ENCODE assay signal across 7 cellular contexts in genomic region chr21:45589686-45590245, GRCh38. TPM values are rescaled to one million over a fixed set of nuclear protein-coding genes. Genes with fewer than 3 reads are reported as not detected.
DNase-seq lines count a peak whose midpoint lies in the region; FAIRE-seq and TF ChIP-seq lines count a peak whose summit lies in the region.

No MANE protein-coding gene starts in this region.

- no peaks in the 10 kb centered on the region for H4K20me1 ChIP-seq in H9 (ENCODE audit: control insufficient read depth, insufficient read depth, insufficient read length)
- no peaks in the 10 kb centered on the region for H4K20me1 ChIP-seq in mammary epithelial cell (ENCODE audit: insufficient read depth, low read length)
- H4K20me1 ChIP-seq in keratinocyte (ENCODE audit: control insufficient read depth, extremely low read depth, insufficient read depth, low read length), result no peaks in the 10 kb centered on the region

- H4K8ac ChIP-seq in H9 (replicated peaks; ENCODE audit: insufficient read length, low read depth, low read length), result no peak overlapping the region

- H3K79me2 ChIP-seq in H9 (ENCODE audit: insufficient read depth, low read length) (no peaks in the 10 kb centered on the region), mammary epithelial cell (ENCODE audit: insufficient read depth, low read length) (no peaks in the 10 kb centered on the region), keratinocyte (ENCODE audit: control insufficient read depth, insufficient read depth, low read length) (no peaks in the 10 kb centered on the region)

- no peak overlapping the region for H2BK5ac ChIP-seq in H9 (ENCODE audit: insufficient read length, low read length)

- H4K5ac ChIP-seq in H9 (ENCODE audit: insufficient read length, low read depth, low read length), result no peak overlapping the region

- in situ Hi-C loops in mammary epithelial cell (cut with MboI; ENCODE audit: low sequenced_read_pairs in 2 of 2), result no loop called here

- H3K4me1 ChIP-seq in H9 (ENCODE audit: insufficient read depth, low read length) (no peaks in the 10 kb centered on the region), mammary epithelial cell (ENCODE audit: insufficient read depth, low read length) (no peaks in the 10 kb centered on the region), keratinocyte (ENCODE audit: control insufficient read depth, extremely low read depth, insufficient read depth, low read length) (no peaks in the 10 kb centered on the region), stomach smooth muscle (ENCODE audit: control insufficient read depth, insufficient read depth, low read length) (no peaks in the 10 kb centered on the region)

- no peak overlapping the region for H2BK15ac ChIP-seq in H9 (ENCODE audit: low read depth, low read length)

- BruUV-seq in mammary epithelial cell (replicated peaks; lab: Mats Ljungman, UMichigan), result no TSS peak

- no peak overlapping the region for H3K23ac ChIP-seq in H9 (ENCODE audit: insufficient read length, low read depth, low read length)

- H2BK12ac ChIP-seq in H9 (ENCODE audit: insufficient read length, low read depth, low read length), result no peak overlapping the region

- no peaks in the 10 kb centered on the region for H3K9me1 ChIP-seq in keratinocyte (ENCODE audit: control insufficient read depth, extremely low read depth, insufficient read depth, low read length)

- TF ChIP-seq CTCF in H9 (conservative IDR thresholded peaks at IDR 0.05), result no peak
- no peak for TF ChIP-seq CTCF in mammary epithelial cell (conservative IDR thresholded peaks at IDR 0.05 in 1 of 2, IDR thresholded peaks at IDR 0.05 in 1 of 2; ENCODE audit: extremely low read depth in 1 of 2, insufficient read depth in 1 of 2, low read depth in 1 of 2, low read length in 2 of 2)
- TF ChIP-seq CTCF in keratinocyte (optimal IDR thresholded peaks at IDR 0.05 in 1 of 3, IDR thresholded peaks at IDR 0.05 in 1 of 3, conservative IDR thresholded peaks at IDR 0.05 in 1 of 3; ENCODE audit: extremely low read depth in 1 of 3, insufficient read depth in 2 of 3, low read length in 3 of 3), result no peak

- H3K9ac ChIP-seq in H9 (ENCODE audit: extremely low read depth, insufficient read length, low read length), result no peak overlapping the region
- H3K9ac ChIP-seq in mammary epithelial cell (ENCODE audit: insufficient read depth, low read length), result no peak overlapping the region
- H3K9ac ChIP-seq in keratinocyte (ENCODE audit: control insufficient read depth, extremely low read depth, insufficient read depth, low read length), result no peak overlapping the region
- peak overlapping the region in 1 of 2 donors; percentile 24 for H3K9ac ChIP-seq in stomach smooth muscle (ENCODE audit: low read length in 2 of 2)

- peak overlapping the region; percentile 44 for H3K4me2 ChIP-seq in H9 (ENCODE audit: insufficient read depth, insufficient read length, low read length)
- peak overlapping the region; percentile 73 for H3K4me2 ChIP-seq in mammary epithelial cell (ENCODE audit: insufficient read depth, low read depth, low read length)
- peak overlapping the region; percentile 60 for H3K4me2 ChIP-seq in keratinocyte (ENCODE audit: control insufficient read depth, extremely low read depth, insufficient read depth, low read depth, low read length)

- H3K56ac ChIP-seq in H9 (ENCODE audit: insufficient read length, low read depth, low read length), result no peak overlapping the region

- DNase-seq in H9 (no peak), mammary epithelial cell (no peak), keratinocyte (ENCODE audit: low read depth, low spot score) (no peak), NCI-H2227 treated with DMSO at 0.1 percent for 48 hours (lab: John Stamatoyannopoulos, UW) (no peak), NCI-H187 treated with DMSO at 0.1 percent for 48 hours (lab: John Stamatoyannopoulos, UW) (no peak), NCI-H1436 (lab: John Stamatoyannopoulos, UW) (no peak)

- no peaks in the 10 kb centered on the region for H3K79me1 ChIP-seq in H9 (ENCODE audit: insufficient read depth, low read depth, low read length, poor library complexity, severe bottlenecking)

- H3K27me3 ChIP-seq in H9 (ENCODE audit: insufficient read depth, low read length) (no peaks in the 10 kb centered on the region), mammary epithelial cell (ENCODE audit: insufficient read depth, low read length) (peaks cover 8% of the 10 kb centered on the region), keratinocyte (ENCODE audit: control insufficient read depth, extremely low read depth, insufficient read depth, low read length) (peaks cover 33% of the 10 kb centered on the region), stomach smooth muscle (ENCODE audit: control insufficient read depth in 1 of 2, insufficient read depth in 2 of 2, low read length in 2 of 2) (peaks cover 4 to 13% of the 10 kb centered on the region in 2 donors)

- no peak overlapping the region for H2AFZ ChIP-seq in H9 (ENCODE audit: low read length)
- peak overlapping the region; percentile 51 for H2AFZ ChIP-seq in mammary epithelial cell (ENCODE audit: low read depth, low read length)
- H2AFZ ChIP-seq in keratinocyte (ENCODE audit: control insufficient read depth, low read length), result peak overlapping the region; percentile 36

- dilution Hi-C loops in mammary epithelial cell (cut with HindIII; ENCODE audit: low sequenced_read_pairs), result loop anchor here (25.0 kb wide), 1 partner anchor 473 kb away; no protein-coding TSS in a partner anchor
- dilution Hi-C loops in keratinocyte (cut with MboI; ENCODE audit: extremely low pct_ligation_motif_present, low sequenced_read_pairs), result no loop called here

- H3K4ac ChIP-seq in H9 (ENCODE audit: low read depth, low read length), result no peak overlapping the region

- H3K36me3 ChIP-seq in mammary epithelial cell (ENCODE audit: insufficient read depth, low read length) (no peaks in the 10 kb centered on the region), keratinocyte (ENCODE audit: control insufficient read depth in 2 of 2, extremely low read depth in 1 of 2, insufficient read depth in 2 of 2, low read length in 2 of 2) (no peaks in the 10 kb centered on the region), stomach smooth muscle (ENCODE audit: control insufficient read depth in 2 of 2, insufficient read depth in 2 of 2, low read length in 2 of 2) (no peaks in the 10 kb centered on the region)

- no peak overlapping the region for H3T11ph ChIP-seq in H9 (ENCODE audit: low read length)

- no peak overlapping the region for H3K27ac ChIP-seq in H9 (ENCODE audit: insufficient read length, low read depth, low read length)
- no peak overlapping the region for H3K27ac ChIP-seq in mammary epithelial cell (ENCODE audit: insufficient read depth, low read depth, low read length)
- no peak overlapping the region for H3K27ac ChIP-seq in keratinocyte (ENCODE audit: control insufficient read depth, insufficient read depth, low read length)
- no peak overlapping the region for H3K27ac ChIP-seq in stomach smooth muscle (ENCODE audit: low read length)

- H3K18ac ChIP-seq in H9 (ENCODE audit: insufficient read length, low read depth, low read length), result no peak overlapping the region

- peaks cover 49% of the 10 kb centered on the region for H3K27me3 Mint-ChIP-seq in H9 (ENCODE audit: low read depth)

- H3K14ac ChIP-seq in H9 (ENCODE audit: insufficient read depth, low read length), result no peak overlapping the region

- no peak overlapping the region for H4K91ac ChIP-seq in H9 (ENCODE audit: insufficient read length, low read depth, low read length)

- peaks cover 29 to 41% of the 10 kb centered on the region in 2 experiments for H3K9me3 Mint-ChIP-seq in H9

- peaks cover 6% of the 10 kb centered on the region for H3K23me2 ChIP-seq in H9 (ENCODE audit: insufficient read length, low read depth, low read length, poor library complexity, severe bottlenecking)

- no peak overlapping the region for H2BK120ac ChIP-seq in H9 (ENCODE audit: low read depth, low read length, poor library complexity, severe bottlenecking)

- CTCF ChIA-PET in mammary epithelial cell (lab: Charles Lee; ENCODE audit: low non-redundant PET), result no interaction called here

- peak overlapping the region in 1 of 2 experiments; percentile 31; a peak in 2 of 5 replicates for H3K4me3 Mint-ChIP-seq in H9

- H3K4me1 Mint-ChIP-seq in H9, result no peaks in the 10 kb centered on the region

- intact Hi-C loops in mammary epithelial cell (cut with micrococcal nuclease), result loop anchor here (5.0 to 10.0 kb wide), 2 partner anchors 37 to 115 kb away; no protein-coding TSS in a partner anchor

- no peak overlapping the region for H2AK5ac ChIP-seq in H9 (ENCODE audit: insufficient read length, low read length)

- peaks cover 2 to 25% (median 20%) of the 10 kb centered on the region in 3 experiments; a peak in 5 of 7 replicates for H3K36me3 Mint-ChIP-seq in H9 (ENCODE audit: insufficient read depth in 1 of 3, low read depth in 3 of 3)

- no peak overlapping the region for H2BK20ac ChIP-seq in H9 (ENCODE audit: low read depth, low read length, poor library complexity, severe bottlenecking)

- H3K4me3 ChIP-seq in mammary epithelial cell (replicated peaks in 1 of 3; ENCODE audit: insufficient read depth in 1 of 3, low read depth in 2 of 3, low read length in 3 of 3) (peak overlapping the region in 1 of 3 experiments; percentile 26), keratinocyte (ENCODE audit: control insufficient read depth in 2 of 3, extremely low read depth in 1 of 3, insufficient read depth in 2 of 3, low read depth in 1 of 3, low read length in 3 of 3) (peak overlapping the region in 2 of 3 experiments; percentile 28 to 40), stomach smooth muscle (ENCODE audit: low read length in 2 of 2) (peak overlapping the region; percentile 7 to 52)

- no CpG with 5 or more reads among the region's 41 CpGs for WGBS in H9 (ENCODE audit: extremely low coverage, insufficient read length, low lambda C conversion rate)
- 56% methylated on average over 31 of the region's 41 CpGs for WGBS in mammary epithelial cell (ENCODE audit: low coverage, missing lambda C conversion rate)

- H3K9me3 ChIP-seq in H9 (ENCODE audit: control insufficient read depth, low read depth, low read length) (peaks cover 19% of the 10 kb centered on the region), mammary epithelial cell (replicated peaks; ENCODE audit: insufficient read depth, low read length) (peaks cover 9% of the 10 kb centered on the region), keratinocyte (ENCODE audit: control insufficient read depth, low read depth, low read length) (peaks cover 5% of the 10 kb centered on the region), stomach smooth muscle (ENCODE audit: control insufficient read depth in 2 of 2, low read length in 2 of 2) (peaks cover 12 to 13% of the 10 kb centered on the region in 2 donors)

- FAIRE-seq in keratinocyte (lab: Jason Lieb, UNC), result no peak

- H3K27ac Mint-ChIP-seq in H9, result no peak overlapping the region

RNA-seq across cellular contexts. Expression of gene SLC19A1, which starts 47.5 kb away (rescaled TPM):
- total RNA-seq in H9 (2021) (31.4 and 32.4 TPM in 2 replicates), mammary epithelial cell (10 to 100 TPM in 1 of 2 donors, 1 to 10 TPM in 1; 3.7 to 15.6 TPM)
- polyA plus RNA-seq in mammary epithelial cell (10.7 TPM), keratinocyte (3.8 to 4.5 TPM (median 3.9 TPM) in 3 replicates)
- polyA minus RNA-seq in mammary epithelial cell (8.7 TPM), keratinocyte (4.9 to 10.3 TPM (median 9.8 TPM) in 3 replicates)
- 0.42 TPM for polyA plus RNA-seq in keratinocyte (2011; ENCODE audit: low read depth)
- polyA plus RNA-seq in keratinocyte (2011; cell fraction: cytosol; rRNA removed), result 2.2 and 4.2 TPM in 2 replicates
- polyA plus RNA-seq in keratinocyte (2011; cell fraction: nucleus; rRNA removed), result 6.5 and 12.5 TPM in 2 replicates
- 2.9 and 12.5 TPM in 2 replicates for polyA plus RNA-seq in keratinocyte (2012; ENCODE audit: low replicate concordance)
- 10.9 TPM for polyA minus RNA-seq in keratinocyte (2011; cell fraction: cytosol; rRNA and poly(A)+ RNA removed)
- 10.9 and 13.1 TPM in 2 replicates for polyA minus RNA-seq in keratinocyte (2011; cell fraction: nucleus; rRNA and poly(A)+ RNA removed)

RNA-seq across cellular contexts. Expression of gene PCBP3, which starts 53.8 kb away (rescaled TPM):
- total RNA-seq in H9 (2021) (10.8 and 10.9 TPM in 2 replicates), mammary epithelial cell (1 to 10 TPM in 1 of 2 donors, under 1 TPM in 1; 0.67 to 1.0 TPM)
- polyA plus RNA-seq in mammary epithelial cell (0.05 TPM), keratinocyte (0.10 to 0.26 TPM (median 0.25 TPM) in 3 replicates)
- polyA minus RNA-seq in mammary epithelial cell (not detected), keratinocyte (0.76 to 3.3 TPM (median 0.93 TPM) in 3 replicates)
- polyA plus RNA-seq in keratinocyte (2011; ENCODE audit: low read depth), result not detected
- 0.22 and 0.62 TPM in 2 replicates for polyA plus RNA-seq in keratinocyte (2011; cell fraction: cytosol; rRNA removed)
- 1.2 and 1.6 TPM in 2 replicates for polyA plus RNA-seq in keratinocyte (2011; cell fraction: nucleus; rRNA removed)
- 0.38 and 1.0 TPM in 2 replicates for polyA plus RNA-seq in keratinocyte (2012; ENCODE audit: low replicate concordance)
- not detected for polyA minus RNA-seq in keratinocyte (2011; cell fraction: cytosol; rRNA and poly(A)+ RNA removed)
- 1.6 and 3.2 TPM in 2 replicates for polyA minus RNA-seq in keratinocyte (2011; cell fraction: nucleus; rRNA and poly(A)+ RNA removed)
